Comparison of ENCODE assay signal across 1 cellular context in the genomic region with DNA sequence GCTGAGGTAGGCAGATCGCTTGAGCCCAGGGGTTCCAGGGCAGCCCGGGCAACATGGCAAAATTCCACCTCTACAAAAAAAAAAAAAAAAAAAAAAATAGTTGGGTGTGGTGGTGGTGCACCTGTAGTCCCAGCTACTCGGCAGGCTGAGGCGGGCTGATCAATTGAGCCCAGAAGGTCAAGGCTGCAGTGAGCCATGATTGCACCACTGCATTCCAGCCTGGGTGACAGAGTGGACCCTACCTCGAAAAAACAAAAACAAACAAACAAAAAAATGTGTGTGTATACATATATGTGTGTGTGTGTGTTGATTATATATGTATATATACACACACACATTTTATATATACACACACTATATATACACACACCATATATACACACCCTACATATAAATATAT.
A peak's percentile ranks its signal among the peaks of the same experiment; 100 is the strongest.
TF ChIP-seq lines count a peak whose summit lies in the region.

No MANE protein-coding gene starts in this region.

TF ChIP-seq in HepG2, 621 proteins besides CTCF, POLR2A, EP300 and RAD21 (continued from another document and continues in another):
- TF ChIP-seq, protein P1, sequence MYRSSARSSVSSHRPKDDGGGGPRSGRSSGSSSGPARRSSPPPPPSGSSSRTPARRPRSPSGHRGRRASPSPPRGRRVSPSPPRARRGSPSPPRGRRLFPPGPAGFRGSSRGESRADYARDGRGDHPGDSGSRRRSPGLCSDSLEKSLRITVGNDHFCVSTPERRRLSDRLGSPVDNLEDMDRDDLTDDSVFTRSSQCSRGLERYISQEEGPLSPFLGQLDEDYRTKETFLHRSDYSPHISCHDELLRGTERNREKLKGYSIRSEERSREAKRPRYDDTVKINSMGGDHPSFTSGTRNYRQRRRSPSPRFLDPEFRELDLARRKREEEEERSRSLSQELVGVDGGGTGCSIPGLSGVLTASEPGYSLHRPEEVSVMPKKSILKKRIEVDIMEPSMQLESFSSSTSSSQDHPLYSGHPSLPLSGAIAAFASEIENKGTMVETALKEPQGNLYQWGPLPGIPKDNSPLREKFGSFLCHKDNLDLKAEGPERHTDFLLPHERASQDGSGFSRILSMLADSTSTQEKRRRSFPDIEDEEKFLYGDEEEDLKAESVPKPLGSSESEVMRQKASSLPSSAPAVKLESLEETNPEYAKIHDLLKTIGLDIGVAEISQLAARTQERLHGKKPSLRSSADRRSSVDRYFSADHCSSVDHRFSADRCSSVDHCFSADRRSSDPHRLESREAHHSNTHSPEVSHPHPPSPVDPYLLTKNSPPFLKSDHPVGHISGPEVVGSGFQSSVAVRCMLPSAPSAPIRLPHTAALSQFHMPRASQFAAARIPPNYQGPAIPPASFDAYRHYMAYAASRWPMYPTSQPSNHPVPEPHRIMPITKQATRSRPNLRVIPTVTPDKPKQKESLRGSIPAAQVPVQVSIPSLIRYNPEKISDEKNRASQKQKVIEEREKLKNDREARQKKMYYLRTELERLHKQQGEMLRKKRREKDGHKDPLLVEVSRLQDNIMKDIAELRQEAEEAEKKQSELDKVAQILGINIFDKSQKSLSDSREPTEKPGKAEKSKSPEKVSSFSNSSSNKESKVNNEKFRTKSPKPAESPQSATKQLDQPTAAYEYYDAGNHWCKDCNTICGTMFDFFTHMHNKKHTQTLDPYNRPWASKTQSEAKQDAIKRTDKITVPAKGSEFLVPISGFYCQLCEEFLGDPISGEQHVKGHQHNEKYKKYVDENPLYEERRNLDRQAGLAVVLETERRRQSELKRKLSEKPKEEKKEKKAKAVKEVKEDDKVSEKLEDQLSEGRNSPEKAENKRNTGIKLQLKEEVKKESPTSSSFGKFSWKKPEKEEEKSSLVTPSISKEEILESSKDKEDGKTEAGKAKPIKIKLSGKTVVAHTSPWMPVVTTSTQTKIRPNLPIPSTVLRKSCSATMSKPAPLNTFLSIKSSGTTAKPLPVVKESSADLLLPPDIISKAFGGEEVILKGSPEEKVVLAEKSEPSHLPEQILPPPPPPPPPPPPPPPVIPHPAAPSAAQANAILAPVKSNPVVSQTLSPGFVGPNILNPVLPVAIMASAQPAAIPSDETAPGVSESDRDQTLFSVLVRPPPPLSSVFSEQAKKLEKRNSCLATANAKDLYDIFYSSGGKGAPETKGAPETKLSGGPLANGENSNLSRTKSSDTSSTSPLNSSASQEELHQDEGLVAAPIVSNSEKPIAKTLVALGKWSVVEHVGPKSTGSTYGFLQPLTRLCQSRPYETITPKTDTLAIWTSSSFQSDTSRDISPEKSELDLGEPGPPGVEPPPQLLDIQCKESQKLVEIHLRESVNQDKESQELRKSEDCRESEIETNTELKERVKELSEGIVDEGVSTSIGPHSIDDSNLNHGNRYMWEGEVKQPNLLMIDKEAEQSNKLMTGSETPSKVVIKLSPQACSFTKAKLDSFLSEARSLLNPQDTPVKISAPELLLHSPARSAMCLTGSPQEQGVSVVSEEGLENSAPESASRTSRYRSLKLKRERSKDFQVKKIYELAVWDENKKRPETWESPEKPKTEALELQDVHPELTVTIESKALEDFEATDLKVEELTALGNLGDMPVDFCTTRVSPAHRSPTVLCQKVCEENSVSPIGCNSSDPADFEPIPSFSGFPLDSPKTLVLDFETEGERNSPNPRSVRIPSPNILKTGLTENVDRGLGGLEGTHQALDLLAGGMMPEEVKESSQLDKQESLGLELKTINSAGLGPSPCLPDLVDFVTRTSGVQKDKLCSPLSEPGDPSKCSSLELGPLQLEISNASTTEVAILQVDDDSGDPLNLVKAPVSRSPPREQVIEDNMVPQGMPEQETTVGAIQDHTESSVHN (CRISPR knock-in tag; IDR thresholded peaks at IDR 0.05) = no peak
- TF ChIP-seq, protein P2, sequence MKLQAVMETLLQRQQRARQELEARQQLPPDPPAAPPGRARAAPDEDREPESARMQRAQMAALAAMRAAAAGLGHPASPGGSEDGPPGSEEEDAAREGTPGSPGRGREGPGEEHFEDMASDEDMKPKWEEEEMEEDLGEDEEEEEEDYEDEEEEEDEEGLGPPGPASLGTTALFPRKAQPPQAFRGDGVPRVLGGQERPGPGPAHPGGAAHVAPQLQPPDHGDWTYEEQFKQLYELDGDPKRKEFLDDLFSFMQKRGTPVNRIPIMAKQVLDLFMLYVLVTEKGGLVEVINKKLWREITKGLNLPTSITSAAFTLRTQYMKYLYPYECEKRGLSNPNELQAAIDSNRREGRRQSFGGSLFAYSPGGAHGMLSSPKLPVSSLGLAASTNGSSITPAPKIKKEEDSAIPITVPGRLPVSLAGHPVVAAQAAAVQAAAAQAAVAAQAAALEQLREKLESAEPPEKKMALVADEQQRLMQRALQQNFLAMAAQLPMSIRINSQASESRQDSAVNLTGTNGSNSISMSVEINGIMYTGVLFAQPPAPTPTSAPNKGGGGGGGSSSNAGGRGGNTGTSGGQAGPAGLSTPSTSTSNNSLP (IDR thresholded peaks at IDR 0.05; ENCODE audit: low read depth, low read length) = no peak; the same call in 1 of the 2 replicates
- TF ChIP-seq, protein P3, sequence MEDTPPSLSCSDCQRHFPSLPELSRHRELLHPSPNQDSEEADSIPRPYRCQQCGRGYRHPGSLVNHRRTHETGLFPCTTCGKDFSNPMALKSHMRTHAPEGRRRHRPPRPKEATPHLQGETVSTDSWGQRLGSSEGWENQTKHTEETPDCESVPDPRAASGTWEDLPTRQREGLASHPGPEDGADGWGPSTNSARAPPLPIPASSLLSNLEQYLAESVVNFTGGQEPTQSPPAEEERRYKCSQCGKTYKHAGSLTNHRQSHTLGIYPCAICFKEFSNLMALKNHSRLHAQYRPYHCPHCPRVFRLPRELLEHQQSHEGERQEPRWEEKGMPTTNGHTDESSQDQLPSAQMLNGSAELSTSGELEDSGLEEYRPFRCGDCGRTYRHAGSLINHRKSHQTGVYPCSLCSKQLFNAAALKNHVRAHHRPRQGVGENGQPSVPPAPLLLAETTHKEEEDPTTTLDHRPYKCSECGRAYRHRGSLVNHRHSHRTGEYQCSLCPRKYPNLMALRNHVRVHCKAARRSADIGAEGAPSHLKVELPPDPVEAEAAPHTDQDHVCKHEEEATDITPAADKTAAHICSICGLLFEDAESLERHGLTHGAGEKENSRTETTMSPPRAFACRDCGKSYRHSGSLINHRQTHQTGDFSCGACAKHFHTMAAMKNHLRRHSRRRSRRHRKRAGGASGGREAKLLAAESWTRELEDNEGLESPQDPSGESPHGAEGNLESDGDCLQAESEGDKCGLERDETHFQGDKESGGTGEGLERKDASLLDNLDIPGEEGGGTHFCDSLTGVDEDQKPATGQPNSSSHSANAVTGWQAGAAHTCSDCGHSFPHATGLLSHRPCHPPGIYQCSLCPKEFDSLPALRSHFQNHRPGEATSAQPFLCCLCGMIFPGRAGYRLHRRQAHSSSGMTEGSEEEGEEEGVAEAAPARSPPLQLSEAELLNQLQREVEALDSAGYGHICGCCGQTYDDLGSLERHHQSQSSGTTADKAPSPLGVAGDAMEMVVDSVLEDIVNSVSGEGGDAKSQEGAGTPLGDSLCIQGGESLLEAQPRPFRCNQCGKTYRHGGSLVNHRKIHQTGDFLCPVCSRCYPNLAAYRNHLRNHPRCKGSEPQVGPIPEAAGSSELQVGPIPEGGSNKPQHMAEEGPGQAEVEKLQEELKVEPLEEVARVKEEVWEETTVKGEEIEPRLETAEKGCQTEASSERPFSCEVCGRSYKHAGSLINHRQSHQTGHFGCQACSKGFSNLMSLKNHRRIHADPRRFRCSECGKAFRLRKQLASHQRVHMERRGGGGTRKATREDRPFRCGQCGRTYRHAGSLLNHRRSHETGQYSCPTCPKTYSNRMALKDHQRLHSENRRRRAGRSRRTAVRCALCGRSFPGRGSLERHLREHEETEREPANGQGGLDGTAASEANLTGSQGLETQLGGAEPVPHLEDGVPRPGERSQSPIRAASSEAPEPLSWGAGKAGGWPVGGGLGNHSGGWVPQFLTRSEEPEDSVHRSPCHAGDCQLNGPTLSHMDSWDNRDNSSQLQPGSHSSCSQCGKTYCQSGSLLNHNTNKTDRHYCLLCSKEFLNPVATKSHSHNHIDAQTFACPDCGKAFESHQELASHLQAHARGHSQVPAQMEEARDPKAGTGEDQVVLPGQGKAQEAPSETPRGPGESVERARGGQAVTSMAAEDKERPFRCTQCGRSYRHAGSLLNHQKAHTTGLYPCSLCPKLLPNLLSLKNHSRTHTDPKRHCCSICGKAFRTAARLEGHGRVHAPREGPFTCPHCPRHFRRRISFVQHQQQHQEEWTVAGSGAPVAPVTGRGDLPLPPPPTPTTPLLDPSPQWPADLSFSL (CRISPR knock-in tag; IDR thresholded peaks at IDR 0.05) = no peak
- TF ChIP-seq ZNF747 (CRISPR knock-in tag; IDR thresholded peaks at IDR 0.05; ENCODE audit: borderline replicate concordance) (no peak), NFRKB (IDR thresholded peaks at IDR 0.05) (no peak), LCORL (IDR thresholded peaks at IDR 0.05) (no peak), LCORL (CRISPR knock-in tag; IDR thresholded peaks at IDR 0.05) (peak; percentile 81), SPEN (CRISPR knock-in tag; IDR thresholded peaks at IDR 0.05; ENCODE audit: low read depth) (no peak), CBX5 (CRISPR knock-in tag; IDR thresholded peaks at IDR 0.05; ENCODE audit: borderline replicate concordance) (0 out of 2 replicates have a peak, but pooled peaks have one; percentile 27), MED13 (CRISPR knock-in tag; IDR thresholded peaks at IDR 0.05) (no peak), DPF2 (CRISPR knock-in tag; IDR thresholded peaks at IDR 0.05; ENCODE audit: borderline replicate concordance, low read depth) (peak; percentile 82), ZNF776 (CRISPR knock-in tag; IDR thresholded peaks at IDR 0.05) (no peak), FOXM1 (CRISPR knock-in tag; IDR thresholded peaks at IDR 0.05) (no peak), GATAD1 (CRISPR knock-in tag; IDR thresholded peaks at IDR 0.05) (no peak), ATAD3A (CRISPR knock-in tag; IDR thresholded peaks at IDR 0.05) (no peak), IKZF1 (IDR thresholded peaks at IDR 0.05) (no peak), MATR3 (CRISPR knock-in tag; IDR thresholded peaks at IDR 0.05) (no peak), NFYB (CRISPR knock-in tag; IDR thresholded peaks at IDR 0.05) (no peak)
- TF ChIP-seq, protein P4, sequence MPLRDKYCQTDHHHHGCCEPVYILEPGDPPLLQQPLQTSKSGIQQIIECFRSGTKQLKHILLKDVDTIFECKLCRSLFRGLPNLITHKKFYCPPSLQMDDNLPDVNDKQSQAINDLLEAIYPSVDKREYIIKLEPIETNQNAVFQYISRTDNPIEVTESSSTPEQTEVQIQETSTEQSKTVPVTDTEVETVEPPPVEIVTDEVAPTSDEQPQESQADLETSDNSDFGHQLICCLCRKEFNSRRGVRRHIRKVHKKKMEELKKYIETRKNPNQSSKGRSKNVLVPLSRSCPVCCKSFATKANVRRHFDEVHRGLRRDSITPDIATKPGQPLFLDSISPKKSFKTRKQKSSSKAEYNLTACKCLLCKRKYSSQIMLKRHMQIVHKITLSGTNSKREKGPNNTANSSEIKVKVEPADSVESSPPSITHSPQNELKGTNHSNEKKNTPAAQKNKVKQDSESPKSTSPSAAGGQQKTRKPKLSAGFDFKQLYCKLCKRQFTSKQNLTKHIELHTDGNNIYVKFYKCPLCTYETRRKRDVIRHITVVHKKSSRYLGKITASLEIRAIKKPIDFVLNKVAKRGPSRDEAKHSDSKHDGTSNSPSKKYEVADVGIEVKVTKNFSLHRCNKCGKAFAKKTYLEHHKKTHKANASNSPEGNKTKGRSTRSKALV (CRISPR knock-in tag; IDR thresholded peaks at IDR 0.05) = 0 out of 2 replicates have a peak, but pooled peaks have one; percentile 25
- TF ChIP-seq, protein P5, sequence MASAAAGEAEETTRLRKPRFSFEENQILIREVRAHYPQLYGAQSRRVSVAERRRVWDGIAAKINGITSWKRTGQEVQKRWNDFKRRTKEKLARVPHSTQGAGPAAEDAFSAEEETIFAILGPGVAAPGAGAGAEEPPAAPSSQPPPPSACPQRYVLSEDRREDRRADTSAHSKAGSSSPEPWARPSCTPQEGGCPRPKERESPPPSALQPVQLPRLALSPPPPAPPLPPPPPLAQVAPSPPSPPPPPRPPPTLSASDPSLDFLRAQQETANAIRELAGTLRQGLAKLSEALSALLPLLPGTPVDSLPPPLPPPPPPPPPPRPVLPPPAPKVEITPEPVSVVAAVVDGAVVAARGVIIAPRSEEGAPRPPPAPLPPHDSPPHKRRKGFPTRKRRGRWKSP (CRISPR knock-in tag; IDR thresholded peaks at IDR 0.05) = peak; percentile 30; the same call in 1 of the 2 replicates
- TF ChIP-seq, protein P6, sequence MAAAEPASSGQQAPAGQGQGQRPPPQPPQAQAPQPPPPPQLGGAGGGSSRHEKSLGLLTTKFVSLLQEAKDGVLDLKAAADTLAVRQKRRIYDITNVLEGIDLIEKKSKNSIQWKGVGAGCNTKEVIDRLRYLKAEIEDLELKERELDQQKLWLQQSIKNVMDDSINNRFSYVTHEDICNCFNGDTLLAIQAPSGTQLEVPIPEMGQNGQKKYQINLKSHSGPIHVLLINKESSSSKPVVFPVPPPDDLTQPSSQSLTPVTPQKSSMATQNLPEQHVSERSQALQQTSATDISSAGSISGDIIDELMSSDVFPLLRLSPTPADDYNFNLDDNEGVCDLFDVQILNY (CRISPR knock-in tag; conservative IDR thresholded peaks at IDR 0.05) = no peak
- TF ChIP-seq, protein P7, sequence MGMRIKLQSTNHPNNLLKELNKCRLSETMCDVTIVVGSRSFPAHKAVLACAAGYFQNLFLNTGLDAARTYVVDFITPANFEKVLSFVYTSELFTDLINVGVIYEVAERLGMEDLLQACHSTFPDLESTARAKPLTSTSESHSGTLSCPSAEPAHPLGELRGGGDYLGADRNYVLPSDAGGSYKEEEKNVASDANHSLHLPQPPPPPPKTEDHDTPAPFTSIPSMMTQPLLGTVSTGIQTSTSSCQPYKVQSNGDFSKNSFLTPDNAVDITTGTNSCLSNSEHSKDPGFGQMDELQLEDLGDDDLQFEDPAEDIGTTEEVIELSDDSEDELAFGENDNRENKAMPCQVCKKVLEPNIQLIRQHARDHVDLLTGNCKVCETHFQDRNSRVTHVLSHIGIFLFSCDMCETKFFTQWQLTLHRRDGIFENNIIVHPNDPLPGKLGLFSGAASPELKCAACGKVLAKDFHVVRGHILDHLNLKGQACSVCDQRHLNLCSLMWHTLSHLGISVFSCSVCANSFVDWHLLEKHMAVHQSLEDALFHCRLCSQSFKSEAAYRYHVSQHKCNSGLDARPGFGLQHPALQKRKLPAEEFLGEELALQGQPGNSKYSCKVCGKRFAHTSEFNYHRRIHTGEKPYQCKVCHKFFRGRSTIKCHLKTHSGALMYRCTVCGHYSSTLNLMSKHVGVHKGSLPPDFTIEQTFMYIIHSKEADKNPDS (CRISPR knock-in tag; IDR thresholded peaks at IDR 0.05) = no peak
- TF ChIP-seq, protein P8, sequence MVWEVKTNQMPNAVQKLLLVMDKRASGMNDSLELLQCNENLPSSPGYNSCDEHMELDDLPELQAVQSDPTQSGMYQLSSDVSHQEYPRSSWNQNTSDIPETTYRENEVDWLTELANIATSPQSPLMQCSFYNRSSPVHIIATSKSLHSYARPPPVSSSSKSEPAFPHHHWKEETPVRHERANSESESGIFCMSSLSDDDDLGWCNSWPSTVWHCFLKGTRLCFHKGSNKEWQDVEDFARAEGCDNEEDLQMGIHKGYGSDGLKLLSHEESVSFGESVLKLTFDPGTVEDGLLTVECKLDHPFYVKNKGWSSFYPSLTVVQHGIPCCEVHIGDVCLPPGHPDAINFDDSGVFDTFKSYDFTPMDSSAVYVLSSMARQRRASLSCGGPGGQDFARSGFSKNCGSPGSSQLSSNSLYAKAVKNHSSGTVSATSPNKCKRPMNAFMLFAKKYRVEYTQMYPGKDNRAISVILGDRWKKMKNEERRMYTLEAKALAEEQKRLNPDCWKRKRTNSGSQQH (CRISPR knock-in tag; IDR thresholded peaks at IDR 0.05; ENCODE audit: low read depth) = no peak
- TF ChIP-seq, protein P9, sequence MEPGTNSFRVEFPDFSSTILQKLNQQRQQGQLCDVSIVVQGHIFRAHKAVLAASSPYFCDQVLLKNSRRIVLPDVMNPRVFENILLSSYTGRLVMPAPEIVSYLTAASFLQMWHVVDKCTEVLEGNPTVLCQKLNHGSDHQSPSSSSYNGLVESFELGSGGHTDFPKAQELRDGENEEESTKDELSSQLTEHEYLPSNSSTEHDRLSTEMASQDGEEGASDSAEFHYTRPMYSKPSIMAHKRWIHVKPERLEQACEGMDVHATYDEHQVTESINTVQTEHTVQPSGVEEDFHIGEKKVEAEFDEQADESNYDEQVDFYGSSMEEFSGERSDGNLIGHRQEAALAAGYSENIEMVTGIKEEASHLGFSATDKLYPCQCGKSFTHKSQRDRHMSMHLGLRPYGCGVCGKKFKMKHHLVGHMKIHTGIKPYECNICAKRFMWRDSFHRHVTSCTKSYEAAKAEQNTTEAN (CRISPR knock-in tag; conservative IDR thresholded peaks at IDR 0.05) = 0 out of 2 replicates have a peak, but pooled peaks have one; percentile 28
